8 cellular contexts compared by ENCODE assay signal in the genomic region with DNA sequence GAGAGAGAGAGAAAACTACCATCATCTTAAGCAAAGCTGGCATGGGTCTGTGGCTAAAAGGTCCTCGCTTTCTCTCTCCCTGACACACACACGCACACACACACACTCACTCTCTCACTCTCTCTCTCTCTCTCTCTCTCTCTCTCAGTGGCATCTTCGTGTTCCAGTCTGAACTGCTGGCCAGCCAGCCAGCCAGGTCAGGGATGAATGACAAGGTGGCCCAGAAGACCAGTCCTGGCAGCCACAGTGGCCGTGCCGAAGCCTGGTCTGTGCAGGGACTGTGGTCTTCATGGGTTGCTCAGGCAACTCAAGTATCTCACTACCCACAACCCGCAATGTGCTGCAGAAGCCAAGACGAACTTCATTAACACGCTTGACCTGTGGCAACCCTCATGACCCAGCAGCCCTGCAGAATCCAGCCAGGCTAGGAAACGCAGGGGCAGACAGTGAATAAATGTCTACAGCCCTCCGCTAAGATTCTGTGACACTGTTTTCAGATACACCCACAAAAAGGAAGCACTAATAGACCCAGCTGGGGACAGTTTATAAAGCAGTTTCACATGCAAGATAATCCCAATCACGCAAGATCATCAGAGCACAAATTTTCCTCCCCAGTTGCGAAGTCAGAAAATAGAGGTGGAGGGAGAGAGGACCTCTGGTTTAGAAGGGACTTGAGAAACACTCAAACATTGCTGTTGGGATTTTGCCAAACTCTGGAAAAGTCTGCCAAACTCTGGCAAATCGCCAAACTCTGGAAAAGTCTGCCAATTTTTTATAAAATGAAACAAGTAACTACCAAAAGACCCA.
DNase-seq lines count a peak whose midpoint lies in the region; ATAC-seq and TF ChIP-seq lines count a peak whose summit lies in the region.

No MANE protein-coding gene starts in this region.

- H3K27me3 Mint-ChIP-seq in Calu3 (ENCODE audit: unreplicated experiment) = no peaks in the 10 kb centered on the region
- H3K27me3 Mint-ChIP-seq in chondrocyte (ENCODE audit: low read depth) = no peaks in the 10 kb centered on the region
- H3K27me3 Mint-ChIP-seq in neural progenitor cell (ENCODE audit: insufficient read depth, low read depth) = peaks cover 4% of the 10 kb centered on the region

- DNase-seq in Calu3 = no peak
- DNase-seq in NCI-H1092 treated with DMSO at 0.1 percent for 48 hours (lab: John Stamatoyannopoulos, UW) = peak; percentile 78
- DNase-seq in chondrocyte (ENCODE audit: low spot score) = no peak
- DNase-seq in neural progenitor cell (ENCODE audit: low spot score) = no peak
- no peak for DNase-seq in HuH-7 (ENCODE audit: low spot score)
- no peak for DNase-seq in activated CD4-positive, alpha-beta T cell treated with anti-CD3 and anti-CD28 coated beads, Interleukin-2, amount 50 U/mL, for 1 hour

- no peak overlapping the region for H3K4me3 ChIP-seq in neural progenitor cell

- H3K79me2 ChIP-seq in neural progenitor cell (ENCODE audit: low read depth) = peaks cover 37% of the 10 kb centered on the region

- no peaks in the 10 kb centered on the region for H3K36me3 ChIP-seq in neural progenitor cell

- H3K27ac ChIP-seq in neural progenitor cell = no peak overlapping the region

- no peaks in the 10 kb centered on the region for H3K27me3 ChIP-seq in neural progenitor cell

- H3K9me3 ChIP-seq in neural progenitor cell (ENCODE audit: low read depth) = no peaks in the 10 kb centered on the region

- H4K20me1 ChIP-seq in neural progenitor cell (ENCODE audit: low read depth) = peaks cover 8% of the 10 kb centered on the region

- CTCF ChIA-PET in Calu3 (lab: Charles Lee) = interaction anchor here (0.6 to 1.0 kb wide), 2 partner anchors 85 to 522 kb away, joined by 3 to 4 read pairs; no protein-coding TSS in a partner anchor

- intact Hi-C loops in Calu3 (cut with micrococcal nuclease; ENCODE audit: unreplicated experiment) = no loop called here

- H3K4me2 ChIP-seq in neural progenitor cell = no peak overlapping the region

- H3K27ac Mint-ChIP-seq in Calu3 (ENCODE audit: unreplicated experiment) (peak overlapping the region; percentile 66), chondrocyte (ENCODE audit: unreplicated experiment) (peak overlapping the region; percentile 99), neural progenitor cell (peak overlapping the region; percentile 96)

- H3K4me1 Mint-ChIP-seq in Calu3 (ENCODE audit: low read depth, unreplicated experiment) (peaks cover 16% of the 10 kb centered on the region), chondrocyte (ENCODE audit: low read depth) (peaks cover 86% of the 10 kb centered on the region), neural progenitor cell (peaks cover 53% of the 10 kb centered on the region)

- H3K4me3 Mint-ChIP-seq in Calu3 (ENCODE audit: low read depth, unreplicated experiment) (no peak overlapping the region), chondrocyte (ENCODE audit: unreplicated experiment) (peak overlapping the region; percentile 57), neural progenitor cell (peak overlapping the region; percentile 74)

- no peaks in the 10 kb centered on the region for H3F3A ChIP-seq in neural progenitor cell (ENCODE audit: low read depth)

- no peak for ATAC-seq in HG03139 (IDR thresholded peaks at IDR 0.05; ENCODE audit: unreplicated experiment)
- no peak for ATAC-seq in HG02852 (IDR thresholded peaks at IDR 0.05; ENCODE audit: unreplicated experiment)

- H3K9me3 Mint-ChIP-seq in Calu3 (ENCODE audit: low read depth, unreplicated experiment) (no peaks in the 10 kb centered on the region), chondrocyte (ENCODE audit: low read depth) (no peaks in the 10 kb centered on the region), neural progenitor cell (no peaks in the 10 kb centered on the region)

- BruUV-seq in Calu3 (replicated peaks; lab: Mats Ljungman, UMichigan) = no TSS peak

- no peak overlapping the region for H2AFZ ChIP-seq in neural progenitor cell (replicated peaks)

- no peak overlapping the region for H3K9ac ChIP-seq in neural progenitor cell

- H3K4me1 ChIP-seq in neural progenitor cell = peaks cover 6% of the 10 kb centered on the region

- peaks cover 5% of the 10 kb centered on the region for H3K36me3 Mint-ChIP-seq in Calu3 (ENCODE audit: insufficient read depth, unreplicated experiment)
- H3K36me3 Mint-ChIP-seq in chondrocyte (ENCODE audit: low read depth) = no peaks in the 10 kb centered on the region
- H3K36me3 Mint-ChIP-seq in neural progenitor cell = peaks cover 5% of the 10 kb centered on the region

- no peak for TF ChIP-seq CTCF in Calu3 (IDR thresholded peaks at IDR 0.05; ENCODE audit: unreplicated experiment)
- no peak for TF ChIP-seq CTCF in chondrocyte (IDR thresholded peaks at IDR 0.05)
- no peak for TF ChIP-seq CTCF in neural progenitor cell (IDR thresholded peaks at IDR 0.05)
